ENCODE assay signal across 8 cellular contexts in the genomic region with DNA sequence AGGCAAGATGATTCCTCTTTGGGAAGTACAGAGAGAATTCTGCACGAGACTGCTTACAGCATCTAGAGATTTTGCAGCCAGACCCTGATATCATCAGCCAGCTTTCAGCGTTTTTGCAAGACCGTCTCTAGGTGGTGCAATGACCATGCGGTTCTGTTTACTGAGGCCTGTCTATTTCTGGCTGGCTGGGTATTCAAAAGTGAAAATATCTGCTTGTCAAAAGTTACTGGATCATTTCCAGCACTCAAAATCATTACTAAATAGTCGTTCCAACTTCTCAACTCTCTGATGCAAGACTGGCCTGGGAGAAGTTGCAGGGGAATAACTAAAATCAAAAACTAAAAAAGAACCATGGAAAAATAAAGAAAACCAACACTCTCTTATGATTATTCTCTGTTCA.
A peak's percentile ranks its signal among the peaks of the same experiment; 100 is the strongest.
DNase-seq lines count a peak whose midpoint lies in the region; ATAC-seq and TF ChIP-seq lines count a peak whose summit lies in the region.

No MANE protein-coding gene starts in this region.

- peak overlapping the region; percentile 2 to 62 (median 44); a peak in 20 of 22 replicates for H3K4me2 ChIP-seq in BLaER1 treated with 17β-estradiol and CSF1 and Interleukin-3, amounts not matched to agents 10 nM and 100 nM

- no peak overlapping the region for H3K4me3 Mint-ChIP-seq in activated naive CD4-positive, alpha-beta T cell treated with anti-CD3 and anti-CD28 coated beads for 36 hours

- H3K36me3 ChIP-seq in BLaER1 treated with 17β-estradiol and CSF1 and Interleukin-3, amounts not matched to agents 10 nM and 100 nM = peaks cover 32 to 73% (median 56%) of the 10 kb centered on the region in 11 experiments
- H3K36me3 ChIP-seq in heart right ventricle = peaks cover 0 to 80% (median 6%) of the 10 kb centered on the region in 9 donors
- H3K36me3 ChIP-seq in prostate gland = no peaks in the 10 kb centered on the region

- H3K4me3 ChIP-seq in BLaER1 treated with 17β-estradiol and CSF1 and Interleukin-3, amounts not matched to agents 10 nM and 100 nM = no peak overlapping the region
- H3K4me3 ChIP-seq in heart right ventricle (no peak overlapping the region), prostate gland (no peak overlapping the region)

- intact Hi-C loops in activated naive CD4-positive, alpha-beta T cell treated with anti-CD3 and anti-CD28 coated beads for 36 hours (cut with micrococcal nuclease) = loop anchor here (1.0 to 5.0 kb wide), 6 partner anchors 134 to 624 kb away; a partner anchor contains a TSS
- intact Hi-C loops in heart right ventricle (cut with DNase I) (loop anchor here in 9 of 10 donors (2.0 to 10.0 kb wide), 8 partner anchors 74 to 626 kb away; a partner anchor contains a TSS), prostate gland (cut with DNase I) (loop anchor here (2.0 kb wide), 1 partner anchor 624 kb away; no protein-coding TSS in a partner anchor)

- H4K20me1 ChIP-seq in BLaER1 treated with 17β-estradiol and CSF1 and Interleukin-3, amounts not matched to agents 10 nM and 100 nM = no peaks in the 10 kb centered on the region

- WGBS in heart right ventricle, 2 donors = 1% methylated on average over 5 of the region's 5 CpGs
- 3% methylated on average over 5 of the region's 5 CpGs for WGBS in prostate gland

- peak overlapping the region; percentile 4 to 60 (median 49); a peak in 15 of 22 replicates for H3K9ac ChIP-seq in BLaER1 treated with 17β-estradiol and CSF1 and Interleukin-3, amounts not matched to agents 10 nM and 100 nM

- CTCF ChIA-PET in activated naive CD4-positive, alpha-beta T cell treated with anti-CD3 and anti-CD28 coated beads for 36 hours (lab: Charles Lee) = interaction anchor here (1.0 to 2.6 kb wide), 4 partner anchors 8 to 299 kb away, joined by 3 to 8 read pairs (median 4); no protein-coding TSS in a partner anchor

- DNase-seq in NCI-H226 (peak; percentile 56), heart right ventricle (peak in 1 of 2 donors; percentile 80), prostate gland (ENCODE audit: low spot score) (peak; percentile 30), OCI-M2 (lab: John Stamatoyannopoulos, UW; ENCODE audit: unreplicated experiment) (no peak)
- DNase-seq in activated naive CD4-positive, alpha-beta T cell treated with anti-CD3 and anti-CD28 coated beads for 36 hours = peak; percentile 52

- no peaks in the 10 kb centered on the region for H3K9me3 Mint-ChIP-seq in activated naive CD4-positive, alpha-beta T cell treated with anti-CD3 and anti-CD28 coated beads for 36 hours

- peaks cover 0 to 9% (median 7%) of the 10 kb centered on the region in 11 experiments; a peak in 4 of 22 replicates for H3K9me3 ChIP-seq in BLaER1 treated with 17β-estradiol and CSF1 and Interleukin-3, amounts not matched to agents 10 nM and 100 nM (replicated peaks in 1 of 11)
- H3K9me3 ChIP-seq in heart right ventricle (peaks cover 0 to 11% (median 0%) of the 10 kb centered on the region in 11 donors), prostate gland (no peaks in the 10 kb centered on the region)

- peaks cover 23% of the 10 kb centered on the region for H3K4me1 Mint-ChIP-seq in activated naive CD4-positive, alpha-beta T cell treated with anti-CD3 and anti-CD28 coated beads for 36 hours (ENCODE audit: low read depth)

- H3K4me1 ChIP-seq in BLaER1 treated with 17β-estradiol and CSF1 and Interleukin-3, amounts not matched to agents 10 nM and 100 nM = peaks cover 9 to 39% (median 28%) of the 10 kb centered on the region in 10 experiments
- H3K4me1 ChIP-seq in heart right ventricle (peaks cover 0 to 45% (median 28%) of the 10 kb centered on the region in 9 donors), prostate gland (replicated peaks) (no peaks in the 10 kb centered on the region)

- H3K27ac Mint-ChIP-seq in activated naive CD4-positive, alpha-beta T cell treated with anti-CD3 and anti-CD28 coated beads for 36 hours = peak overlapping the region; percentile 56

- peak; percentile 35 to 85 (median 68) for TF ChIP-seq CTCF in heart right ventricle (IDR thresholded peaks at IDR 0.05)
- peak in 3 of 4 experiments; percentile 33 to 59 (median 40) for TF ChIP-seq CTCF in prostate gland (IDR thresholded peaks at IDR 0.05)

- peak overlapping the region in 9 of 11 experiments; percentile 28 to 75 (median 64); a peak in 17 of 22 replicates for H3K27ac ChIP-seq in BLaER1 treated with 17β-estradiol and CSF1 and Interleukin-3, amounts not matched to agents 10 nM and 100 nM
- peak overlapping the region; percentile 14 to 78 (median 58) for H3K27ac ChIP-seq in heart right ventricle
- H3K27ac ChIP-seq in prostate gland = peak overlapping the region in 1 of 2 donors; percentile 16

- H3K36me3 Mint-ChIP-seq in activated naive CD4-positive, alpha-beta T cell treated with anti-CD3 and anti-CD28 coated beads for 36 hours (ENCODE audit: low read depth) = peaks cover 60% of the 10 kb centered on the region

- no peaks in the 10 kb centered on the region for H3K27me3 Mint-ChIP-seq in activated naive CD4-positive, alpha-beta T cell treated with anti-CD3 and anti-CD28 coated beads for 36 hours (ENCODE audit: low read depth)

- H3K27me3 ChIP-seq in BLaER1 treated with 17β-estradiol and CSF1 and Interleukin-3, amounts not matched to agents 10 nM and 100 nM = no peaks in the 10 kb centered on the region
- H3K27me3 ChIP-seq in heart right ventricle = no peaks in the 10 kb centered on the region
- H3K27me3 ChIP-seq in prostate gland (replicated peaks; ENCODE audit: insufficient read depth) = no peaks in the 10 kb centered on the region

- ATAC-seq in GM18505 (IDR thresholded peaks at IDR 0.05; ENCODE audit: unreplicated experiment) (peak; percentile 60), HG02885 (IDR thresholded peaks at IDR 0.05; ENCODE audit: poor library complexity, unreplicated experiment) (peak; percentile 84), heart right ventricle (peak; percentile 87 to 93 (median 90))

- TF ChIP-seq POLR2A in GM18505 (IDR thresholded peaks at IDR 0.05; ENCODE audit: borderline replicate concordance, extremely low read depth, insufficient read depth, insufficient read length) (no peak), prostate gland (IDR thresholded peaks at IDR 0.05) (no peak)
